ENCODE assay signal across 8 cellular contexts in the genomic region with DNA sequence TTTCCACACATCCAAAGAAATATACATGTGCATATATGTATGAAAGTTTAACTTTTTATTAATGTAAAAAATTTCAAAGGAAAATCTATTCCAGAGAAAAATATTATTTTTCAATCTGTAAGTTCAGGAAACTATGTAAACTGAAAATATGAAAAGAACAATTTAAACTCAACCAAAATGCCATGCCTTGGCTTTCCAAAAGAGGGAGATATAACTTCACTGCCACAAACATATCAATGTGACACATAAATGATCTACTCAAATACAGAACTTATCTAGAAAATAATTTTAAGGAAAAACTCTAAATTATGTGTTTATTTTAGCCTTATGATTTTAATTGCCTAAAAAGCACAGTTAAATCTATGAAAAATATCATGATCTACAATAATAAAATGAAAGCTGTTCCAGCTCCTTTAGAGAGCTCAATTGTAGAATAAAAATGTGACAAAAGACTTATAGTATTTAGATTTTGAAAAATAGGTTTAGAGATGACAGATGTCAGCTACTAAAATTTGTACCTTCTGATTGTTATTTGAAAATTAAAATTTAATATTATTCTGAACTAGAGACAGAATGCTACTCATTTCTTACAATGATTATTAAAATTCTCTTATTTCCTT.
DNase-seq lines count a peak whose midpoint lies in the region; ATAC-seq and TF ChIP-seq lines count a peak whose summit lies in the region.

No MANE protein-coding gene starts in this region.

- H3K36me3 ChIP-seq in Peyer's patch (no peaks in the 10 kb centered on the region), tibial nerve (peaks cover 0 to 5% (median 0%) of the 10 kb centered on the region in 3 donors), aorta (ENCODE audit: control insufficient read depth in 1 of 2, insufficient read depth in 2 of 2, low read length in 1 of 2) (no peaks in the 10 kb centered on the region)

- ATAC-seq in GM18867 (IDR thresholded peaks at IDR 0.05; ENCODE audit: unreplicated experiment) (peak; percentile 58), HG03442 (IDR thresholded peaks at IDR 0.05; ENCODE audit: unreplicated experiment) (no peak), aorta (ENCODE audit: low FRiP score) (no peak)

- H3K4me1 ChIP-seq in Peyer's patch (no peaks in the 10 kb centered on the region), tibial nerve (no peaks in the 10 kb centered on the region), aorta (ENCODE audit: control insufficient read depth in 1 of 2, insufficient read depth in 2 of 2, low read length in 2 of 2) (no peaks in the 10 kb centered on the region)

- intact Hi-C loops in aorta (cut with DNase I), result loop anchor here (5.0 to 10.0 kb wide), 3 partner anchors 98 to 468 kb away; a partner anchor contains a TSS

- no peaks in the 10 kb centered on the region for H3K9me3 ChIP-seq in Peyer's patch
- no peaks in the 10 kb centered on the region for H3K9me3 ChIP-seq in tibial nerve
- H3K9me3 ChIP-seq in aorta (ENCODE audit: control insufficient read depth, low read length), result no peaks in the 10 kb centered on the region

- CTCF ChIA-PET in AG04449 (lab: Yijun Ruan, JAX), result interaction anchor here (0.8 to 3.8 kb wide), 16 partner anchors 12 to 466 kb away, joined by 3 to 16 read pairs (median 4); no protein-coding TSS in a partner anchor

- no peak overlapping the region for H3K4me3 ChIP-seq in AG04449 (ENCODE audit: low read depth, low read length)
- no peak overlapping the region for H3K4me3 ChIP-seq in Peyer's patch
- H3K4me3 ChIP-seq in tibial nerve, result no peak overlapping the region
- no peak overlapping the region for H3K4me3 ChIP-seq in aorta (ENCODE audit: low read length in 2 of 2)

- TF ChIP-seq POLR2A in Peyer's patch (IDR thresholded peaks at IDR 0.05) (no peak), tibial nerve (IDR thresholded peaks at IDR 0.05) (no peak)

- no peak for TF ChIP-seq EP300 in tibial nerve (IDR thresholded peaks at IDR 0.05)

- TF ChIP-seq CTCF in AG04449 (IDR thresholded peaks at IDR 0.05; ENCODE audit: insufficient read depth, low read length, missing control alignments), result peak; percentile 44
- TF ChIP-seq CTCF in Peyer's patch (IDR thresholded peaks at IDR 0.05), result peak in 5 of 6 experiments; percentile 31 to 67 (median 62)
- TF ChIP-seq CTCF in tibial nerve (IDR thresholded peaks at IDR 0.05), result peak; percentile 54 to 83 (median 65)

- no peak for DNase-seq in AG04449 (ENCODE audit: low read depth, low spot score)
- DNase-seq in Peyer's patch, result no peak
- peak; percentile 27 for DNase-seq in foreskin melanocyte
- DNase-seq in tibial nerve (ENCODE audit: low spot score in 2 of 2), result no peak
- DNase-seq in aorta, result no peak
- no peak for DNase-seq in NCI-H187 treated with DMSO at 0.1 percent for 48 hours (lab: John Stamatoyannopoulos, UW)

- H3K27ac ChIP-seq in Peyer's patch (no peak overlapping the region), tibial nerve (no peak overlapping the region), aorta (ENCODE audit: low read depth in 1 of 2, low read length in 2 of 2) (no peak overlapping the region)

- H3K27me3 ChIP-seq in Peyer's patch (no peaks in the 10 kb centered on the region), tibial nerve (no peaks in the 10 kb centered on the region), aorta (ENCODE audit: control insufficient read depth in 1 of 2, insufficient read depth in 2 of 2, low read length in 1 of 2) (no peaks in the 10 kb centered on the region)

- POLR2A ChIA-PET in AG04449 (lab: Yijun Ruan, JAX), result no interaction called here
